ENCODE assay signal across 9 cellular contexts in genomic region chr3:117278424-117279190, GRCh38.
DNase-seq lines count a peak whose midpoint lies in the region; ATAC-seq, FAIRE-seq and TF ChIP-seq lines count a peak whose summit lies in the region.
"Had no signal": no experiment of that assay in that cellular context is flagged by ENCODE, and none has a peak within 500 bp of the region (broad histone marks: within the 10 kb centered on the region; RNA-seq: fewer than 3 reads in every experiment).

No MANE protein-coding gene starts in this region.

- ATAC-seq in GM18909 (IDR thresholded peaks at IDR 0.05; ENCODE audit: poor library complexity, unreplicated experiment): peak; percentile 100
- peak; percentile 98 for ATAC-seq in HG02798 (IDR thresholded peaks at IDR 0.05; ENCODE audit: poor library complexity, unreplicated experiment)
- ATAC-seq in pancreas: peak; percentile 98 to 100 (median 99)
- no peak for ATAC-seq in GM18868 (IDR thresholded peaks at IDR 0.05; ENCODE audit: unreplicated experiment)

- intact Hi-C loops in pancreas (cut with DNase I): no loop called here

- peaks cover 4 to 21% (median 20%) of the 10 kb centered on the region in 3 donors for H3K4me1 ChIP-seq in pancreas

- H3K27ac ChIP-seq in pancreas: peak overlapping the region in 3 of 4 donors; percentile 2 to 60 (median 37)
- H3K27ac ChIP-seq: ovary had no signal

- no peaks in the 10 kb centered on the region for H3K27me3 ChIP-seq in pancreas
- H3K27me3 ChIP-seq: ovary had no signal

- no peak overlapping the region for H3K4me3 ChIP-seq in pancreas
- H3K4me3 ChIP-seq: ovary had no signal

- H3K9me3 ChIP-seq in pancreas: no peaks in the 10 kb centered on the region
- H3K9me3 ChIP-seq: ovary had no signal

- no peaks in the 10 kb centered on the region for H3K36me3 ChIP-seq in pancreas
- H3K36me3 ChIP-seq: ovary had no signal

- 4 to 5% methylated on average over 5 of the region's 5 CpGs for WGBS in pancreas, 2 donors

- no peak for TF ChIP-seq CTCF in pancreas (IDR thresholded peaks at IDR 0.05)

- peak; percentile 87 for DNase-seq in RCC 7860 (ENCODE audit: low spot score)
- peak; percentile 14 to 65 (median 49) for DNase-seq in pancreas
- DNase-seq in SIG-M5 (lab: John Stamatoyannopoulos, UW): no peak
- DNase-seq in cerebellum (ENCODE audit: low spot score): no peak
- DNase-seq in stimulated activated CD8-positive, alpha-beta memory T cell treated with anti-CD3 and anti-CD28 coated beads, Interleukin-4, amount 100 ng/mL, for 48 hours: no peak

- peak; percentile 95 for FAIRE-seq in RCC 7860 (lab: Jason Lieb, UNC)
- no peak for FAIRE-seq in pancreas (lab: Jason Lieb, UNC)

Comparison
In these comparisons a context has a peak if more than half of its experiments do, and no peak if none do; other contexts are left out.
1. DNase-seq: peak in RCC 7860 (single experiment) and pancreas (6 of 6); none in SIG-M5 (single experiment), cerebellum (single experiment) and stimulated activated CD8-positive, alpha-beta memory T cell treated with anti-CD3 and anti-CD28 coated beads, Interleukin-4, amount 100 ng/mL, for 48 hours (single experiment).